1 cellular context compared by ENCODE assay signal in the genomic region with DNA sequence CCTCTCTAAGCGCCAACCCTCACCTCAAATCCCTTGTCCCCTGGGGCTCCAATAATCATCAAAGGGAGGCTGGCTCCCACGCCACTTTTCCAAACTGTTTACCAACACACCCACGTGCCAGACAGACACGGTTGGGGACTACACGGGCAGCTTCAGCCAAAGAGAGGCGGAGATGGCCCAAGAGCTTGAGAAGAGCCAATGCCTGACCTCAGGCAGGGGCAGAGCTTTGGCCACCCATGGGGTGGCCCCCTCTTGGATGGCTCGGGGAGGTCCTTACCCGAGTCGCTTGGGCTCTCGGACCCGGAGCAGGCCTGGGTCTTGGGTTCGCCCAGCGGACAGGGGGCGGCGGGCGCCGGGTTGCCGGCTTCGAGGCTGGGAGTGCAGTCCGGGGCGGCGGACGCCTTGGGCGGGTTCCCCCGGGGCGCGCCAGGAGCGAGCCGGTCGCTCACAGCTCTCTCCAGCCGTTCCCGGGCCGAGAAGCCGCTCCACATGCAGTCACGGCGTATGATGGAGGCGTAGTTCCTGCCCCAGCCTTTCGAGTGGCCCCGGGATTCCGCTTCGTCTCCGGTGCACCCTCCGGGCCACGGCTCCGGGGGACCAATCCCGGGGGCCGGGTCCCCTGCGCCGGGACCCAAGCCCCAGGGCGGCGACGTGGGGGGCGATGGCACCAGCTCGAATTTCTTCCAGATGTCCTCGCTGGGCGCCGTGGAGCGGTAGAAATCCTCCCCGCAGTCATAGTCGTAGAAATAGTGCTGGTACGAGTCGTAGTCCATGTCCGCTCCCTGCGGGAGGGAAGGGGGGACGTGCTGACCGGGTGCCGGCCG.
TF ChIP-seq lines count a peak whose summit lies in the region.

No MANE protein-coding gene starts in this region.

TF ChIP-seq in HepG2, 621 proteins besides CTCF, POLR2A, EP300 and RAD21 (continued from another document):
- TF ChIP-seq, protein P1, sequence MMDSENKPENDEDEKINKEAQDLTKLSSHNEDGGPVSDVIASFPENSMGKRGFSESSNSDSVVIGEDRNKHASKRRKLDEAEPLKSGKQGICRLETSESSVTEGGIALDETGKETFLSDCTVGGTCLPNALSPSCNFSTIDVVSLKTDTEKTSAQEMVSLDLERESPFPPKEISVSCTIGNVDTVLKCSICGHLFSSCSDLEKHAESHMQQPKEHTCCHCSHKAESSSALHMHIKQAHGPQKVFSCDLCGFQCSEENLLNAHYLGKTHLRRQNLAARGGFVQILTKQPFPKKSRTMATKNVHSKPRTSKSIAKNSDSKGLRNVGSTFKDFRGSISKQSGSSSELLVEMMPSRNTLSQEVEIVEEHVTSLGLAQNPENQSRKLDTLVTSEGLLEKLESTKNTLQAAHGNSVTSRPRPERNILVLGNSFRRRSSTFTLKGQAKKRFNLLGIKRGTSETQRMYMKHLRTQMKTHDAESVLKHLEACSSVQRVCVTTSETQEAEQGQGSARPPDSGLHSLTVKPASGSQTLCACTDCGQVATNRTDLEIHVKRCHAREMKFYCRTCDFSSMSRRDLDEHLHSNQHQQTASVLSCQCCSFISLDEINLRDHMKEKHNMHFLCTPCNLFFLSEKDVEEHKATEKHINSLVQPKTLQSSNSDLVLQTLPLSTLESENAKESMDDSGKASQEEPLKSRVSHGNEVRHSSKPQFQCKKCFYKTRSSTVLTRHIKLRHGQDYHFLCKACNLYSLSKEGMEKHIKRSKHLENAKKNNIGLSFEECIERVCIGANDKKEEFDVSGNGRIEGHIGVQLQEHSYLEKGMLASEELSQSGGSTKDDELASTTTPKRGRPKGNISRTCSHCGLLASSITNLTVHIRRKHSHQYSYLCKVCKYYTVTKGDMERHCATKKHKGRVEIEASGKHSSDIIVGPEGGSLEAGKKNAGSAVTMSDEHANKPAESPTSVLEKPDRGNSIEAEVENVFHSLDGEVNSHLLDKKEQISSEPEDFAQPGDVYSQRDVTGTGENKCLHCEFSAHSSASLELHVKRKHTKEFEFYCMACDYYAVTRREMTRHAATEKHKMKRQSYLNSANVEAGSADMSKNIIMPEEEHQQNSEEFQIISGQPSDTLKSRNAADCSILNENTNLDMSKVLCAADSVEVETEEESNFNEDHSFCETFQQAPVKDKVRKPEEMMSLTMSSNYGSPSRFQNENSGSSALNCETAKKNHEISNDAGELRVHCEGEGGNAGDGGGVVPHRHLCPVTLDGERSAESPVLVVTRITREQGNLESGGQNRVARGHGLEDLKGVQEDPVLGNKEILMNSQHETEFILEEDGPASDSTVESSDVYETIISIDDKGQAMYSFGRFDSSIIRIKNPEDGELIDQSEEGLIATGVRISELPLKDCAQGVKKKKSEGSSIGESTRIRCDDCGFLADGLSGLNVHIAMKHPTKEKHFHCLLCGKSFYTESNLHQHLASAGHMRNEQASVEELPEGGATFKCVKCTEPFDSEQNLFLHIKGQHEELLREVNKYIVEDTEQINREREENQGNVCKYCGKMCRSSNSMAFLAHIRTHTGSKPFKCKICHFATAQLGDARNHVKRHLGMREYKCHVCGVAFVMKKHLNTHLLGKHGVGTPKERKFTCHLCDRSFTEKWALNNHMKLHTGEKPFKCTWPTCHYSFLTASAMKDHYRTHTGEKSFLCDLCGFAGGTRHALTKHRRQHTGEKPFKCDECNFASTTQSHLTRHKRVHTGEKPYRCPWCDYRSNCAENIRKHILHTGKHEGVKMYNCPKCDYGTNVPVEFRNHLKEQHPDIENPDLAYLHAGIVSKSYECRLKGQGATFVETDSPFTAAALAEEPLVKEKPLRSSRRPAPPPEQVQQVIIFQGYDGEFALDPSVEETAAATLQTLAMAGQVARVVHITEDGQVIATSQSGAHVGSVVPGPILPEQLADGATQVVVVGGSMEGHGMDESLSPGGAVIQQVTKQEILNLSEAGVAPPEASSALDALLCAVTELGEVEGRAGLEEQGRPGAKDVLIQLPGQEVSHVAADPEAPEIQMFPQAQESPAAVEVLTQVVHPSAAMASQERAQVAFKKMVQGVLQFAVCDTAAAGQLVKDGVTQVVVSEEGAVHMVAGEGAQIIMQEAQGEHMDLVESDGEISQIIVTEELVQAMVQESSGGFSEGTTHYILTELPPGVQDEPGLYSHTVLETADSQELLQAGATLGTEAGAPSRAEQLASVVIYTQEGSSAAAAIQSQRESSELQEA (CRISPR knock-in tag; IDR thresholded peaks at IDR 0.05; ENCODE audit: not compliant biosample characterization), result peak; percentile 38
- TF ChIP-seq, protein P2, sequence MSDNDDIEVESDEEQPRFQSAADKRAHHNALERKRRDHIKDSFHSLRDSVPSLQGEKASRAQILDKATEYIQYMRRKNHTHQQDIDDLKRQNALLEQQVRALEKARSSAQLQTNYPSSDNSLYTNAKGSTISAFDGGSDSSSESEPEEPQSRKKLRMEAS (IDR thresholded peaks at IDR 0.05), result peak; percentile 45; the same call in 1 of the 2 replicates
- TF ChIP-seq ZFY (CRISPR knock-in tag; IDR thresholded peaks at IDR 0.05) (0 out of 2 replicates have a peak, but pooled peaks have one; percentile 5), FOXP1 (IDR thresholded peaks at IDR 0.05) (no peak), FOXP1 (CRISPR knock-in tag; IDR thresholded peaks at IDR 0.05) (0 out of 2 replicates have a peak, but pooled peaks have one; percentile 28), ZFP82 (CRISPR knock-in tag; IDR thresholded peaks at IDR 0.05; ENCODE audit: borderline replicate concordance) (0 out of 2 replicates have a peak, but pooled peaks have one; percentile 34), ARNT2 (CRISPR knock-in tag; IDR thresholded peaks at IDR 0.05; ENCODE audit: low read depth) (0 out of 2 replicates have a peak, but pooled peaks have one; percentile 45), GABPB1 (CRISPR knock-in tag; IDR thresholded peaks at IDR 0.05) (peak; percentile 8; the same call in 1 of the 2 replicates), HDAC2 (CRISPR knock-in tag; IDR thresholded peaks at IDR 0.05) (no peak), ZNF777 (CRISPR knock-in tag; IDR thresholded peaks at IDR 0.05) (peak; percentile 48; the same call in 1 of the 2 replicates), NAIF1 (CRISPR knock-in tag; IDR thresholded peaks at IDR 0.05; ENCODE audit: borderline replicate concordance) (0 out of 2 replicates have a peak, but pooled peaks have one; percentile 41), KLF15 (CRISPR knock-in tag; IDR thresholded peaks at IDR 0.05; ENCODE audit: borderline replicate concordance) (no peak), ZNF260 (CRISPR knock-in tag; IDR thresholded peaks at IDR 0.05; ENCODE audit: borderline replicate concordance, low read depth) (no peak), ZC3H13 (CRISPR knock-in tag; IDR thresholded peaks at IDR 0.05) (peak; percentile 20; the same call in 1 of the 2 replicates), ZNF547 (CRISPR knock-in tag; IDR thresholded peaks at IDR 0.05) (peak; percentile 8; the same call in 1 of the 2 replicates), ZNF782 (CRISPR knock-in tag; IDR thresholded peaks at IDR 0.05; ENCODE audit: borderline replicate concordance) (0 out of 2 replicates have a peak, but pooled peaks have one; percentile 59), ZNF598 (CRISPR knock-in tag; IDR thresholded peaks at IDR 0.05; ENCODE audit: borderline replicate concordance) (no peak), THAP11 (CRISPR knock-in tag; IDR thresholded peaks at IDR 0.05) (no peak), HNRNPLL (IDR thresholded peaks at IDR 0.05; ENCODE audit: low read depth, low read length, poor library complexity, severe bottlenecking) (peak; percentile 26)
- TF ChIP-seq, protein P3, sequence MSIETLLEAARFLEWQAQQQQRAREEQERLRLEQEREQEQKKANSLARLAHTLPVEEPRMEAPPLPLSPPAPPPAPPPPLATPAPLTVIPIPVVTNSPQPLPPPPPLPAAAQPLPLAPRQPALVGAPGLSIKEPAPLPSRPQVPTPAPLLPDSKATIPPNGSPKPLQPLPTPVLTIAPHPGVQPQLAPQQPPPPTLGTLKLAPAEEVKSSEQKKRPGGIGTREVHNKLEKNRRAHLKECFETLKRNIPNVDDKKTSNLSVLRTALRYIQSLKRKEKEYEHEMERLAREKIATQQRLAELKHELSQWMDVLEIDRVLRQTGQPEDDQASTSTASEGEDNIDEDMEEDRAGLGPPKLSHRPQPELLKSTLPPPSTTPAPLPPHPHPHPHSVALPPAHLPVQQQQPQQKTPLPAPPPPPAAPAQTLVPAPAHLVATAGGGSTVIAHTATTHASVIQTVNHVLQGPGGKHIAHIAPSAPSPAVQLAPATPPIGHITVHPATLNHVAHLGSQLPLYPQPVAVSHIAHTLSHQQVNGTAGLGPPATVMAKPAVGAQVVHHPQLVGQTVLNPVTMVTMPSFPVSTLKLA (IDR thresholded peaks at IDR 0.05), result peak; percentile 28; the same call in 1 of the 2 replicates
- TF ChIP-seq, protein P4, sequence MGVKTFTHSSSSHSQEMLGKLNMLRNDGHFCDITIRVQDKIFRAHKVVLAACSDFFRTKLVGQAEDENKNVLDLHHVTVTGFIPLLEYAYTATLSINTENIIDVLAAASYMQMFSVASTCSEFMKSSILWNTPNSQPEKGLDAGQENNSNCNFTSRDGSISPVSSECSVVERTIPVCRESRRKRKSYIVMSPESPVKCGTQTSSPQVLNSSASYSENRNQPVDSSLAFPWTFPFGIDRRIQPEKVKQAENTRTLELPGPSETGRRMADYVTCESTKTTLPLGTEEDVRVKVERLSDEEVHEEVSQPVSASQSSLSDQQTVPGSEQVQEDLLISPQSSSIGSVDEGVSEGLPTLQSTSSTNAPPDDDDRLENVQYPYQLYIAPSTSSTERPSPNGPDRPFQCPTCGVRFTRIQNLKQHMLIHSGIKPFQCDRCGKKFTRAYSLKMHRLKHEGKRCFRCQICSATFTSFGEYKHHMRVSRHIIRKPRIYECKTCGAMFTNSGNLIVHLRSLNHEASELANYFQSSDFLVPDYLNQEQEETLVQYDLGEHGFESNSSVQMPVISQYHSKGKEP (CRISPR knock-in tag; IDR thresholded peaks at IDR 0.05), result no peak
- TF ChIP-seq, protein P5, sequence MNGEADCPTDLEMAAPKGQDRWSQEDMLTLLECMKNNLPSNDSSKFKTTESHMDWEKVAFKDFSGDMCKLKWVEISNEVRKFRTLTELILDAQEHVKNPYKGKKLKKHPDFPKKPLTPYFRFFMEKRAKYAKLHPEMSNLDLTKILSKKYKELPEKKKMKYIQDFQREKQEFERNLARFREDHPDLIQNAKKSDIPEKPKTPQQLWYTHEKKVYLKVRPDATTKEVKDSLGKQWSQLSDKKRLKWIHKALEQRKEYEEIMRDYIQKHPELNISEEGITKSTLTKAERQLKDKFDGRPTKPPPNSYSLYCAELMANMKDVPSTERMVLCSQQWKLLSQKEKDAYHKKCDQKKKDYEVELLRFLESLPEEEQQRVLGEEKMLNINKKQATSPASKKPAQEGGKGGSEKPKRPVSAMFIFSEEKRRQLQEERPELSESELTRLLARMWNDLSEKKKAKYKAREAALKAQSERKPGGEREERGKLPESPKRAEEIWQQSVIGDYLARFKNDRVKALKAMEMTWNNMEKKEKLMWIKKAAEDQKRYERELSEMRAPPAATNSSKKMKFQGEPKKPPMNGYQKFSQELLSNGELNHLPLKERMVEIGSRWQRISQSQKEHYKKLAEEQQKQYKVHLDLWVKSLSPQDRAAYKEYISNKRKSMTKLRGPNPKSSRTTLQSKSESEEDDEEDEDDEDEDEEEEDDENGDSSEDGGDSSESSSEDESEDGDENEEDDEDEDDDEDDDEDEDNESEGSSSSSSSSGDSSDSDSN (CRISPR knock-in tag; IDR thresholded peaks at IDR 0.05), result peak; percentile 71
- TF ChIP-seq, protein P6, sequence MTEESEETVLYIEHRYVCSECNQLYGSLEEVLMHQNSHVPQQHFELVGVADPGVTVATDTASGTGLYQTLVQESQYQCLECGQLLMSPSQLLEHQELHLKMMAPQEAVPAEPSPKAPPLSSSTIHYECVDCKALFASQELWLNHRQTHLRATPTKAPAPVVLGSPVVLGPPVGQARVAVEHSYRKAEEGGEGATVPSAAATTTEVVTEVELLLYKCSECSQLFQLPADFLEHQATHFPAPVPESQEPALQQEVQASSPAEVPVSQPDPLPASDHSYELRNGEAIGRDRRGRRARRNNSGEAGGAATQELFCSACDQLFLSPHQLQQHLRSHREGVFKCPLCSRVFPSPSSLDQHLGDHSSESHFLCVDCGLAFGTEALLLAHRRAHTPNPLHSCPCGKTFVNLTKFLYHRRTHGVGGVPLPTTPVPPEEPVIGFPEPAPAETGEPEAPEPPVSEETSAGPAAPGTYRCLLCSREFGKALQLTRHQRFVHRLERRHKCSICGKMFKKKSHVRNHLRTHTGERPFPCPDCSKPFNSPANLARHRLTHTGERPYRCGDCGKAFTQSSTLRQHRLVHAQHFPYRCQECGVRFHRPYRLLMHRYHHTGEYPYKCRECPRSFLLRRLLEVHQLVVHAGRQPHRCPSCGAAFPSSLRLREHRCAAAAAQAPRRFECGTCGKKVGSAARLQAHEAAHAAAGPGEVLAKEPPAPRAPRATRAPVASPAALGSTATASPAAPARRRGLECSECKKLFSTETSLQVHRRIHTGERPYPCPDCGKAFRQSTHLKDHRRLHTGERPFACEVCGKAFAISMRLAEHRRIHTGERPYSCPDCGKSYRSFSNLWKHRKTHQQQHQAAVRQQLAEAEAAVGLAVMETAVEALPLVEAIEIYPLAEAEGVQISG (CRISPR knock-in tag; IDR thresholded peaks at IDR 0.05), result peak; percentile 13; the same call in 1 of the 2 replicates
